ENCODE assay signal across 25 cellular contexts in the genomic region with DNA sequence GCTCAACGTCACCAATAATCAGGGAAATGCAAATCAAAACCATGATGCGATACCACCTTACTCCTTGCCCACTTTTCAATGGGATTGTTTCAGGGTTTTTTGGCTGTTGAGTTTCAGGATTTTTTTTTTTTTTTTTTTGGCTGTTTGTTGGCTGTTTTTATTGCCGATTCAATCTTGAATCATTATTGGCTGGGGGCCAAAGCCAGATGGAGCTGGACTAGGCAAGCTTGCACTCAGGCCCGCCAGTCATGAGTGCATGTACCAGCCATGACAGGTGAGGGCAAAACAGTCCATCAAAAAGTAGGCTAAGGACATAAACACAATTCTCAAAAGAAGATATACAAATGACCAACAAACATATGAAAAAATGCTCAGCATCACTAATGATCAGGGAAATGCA. TPM values are rescaled to one million over a fixed set of nuclear protein-coding genes. Genes with fewer than 3 reads are reported as not detected.
DNase-seq lines count a peak whose midpoint lies in the region; ATAC-seq, FAIRE-seq and TF ChIP-seq lines count a peak whose summit lies in the region.
"Had no signal": no experiment of that assay in that cellular context is flagged by ENCODE, and none has a peak within 500 bp of the region (broad histone marks: within the 10 kb centered on the region; RNA-seq: fewer than 3 reads in every experiment).

No MANE protein-coding gene starts in this region.

- in situ Hi-C loops in G401 (cut with HindIII; ENCODE audit: low sequenced_read_pairs), result no loop called here
- in situ Hi-C loops in K562 (cut with MboI), result no loop called here

- H3K4me2 ChIP-seq in K562 (ENCODE audit: insufficient read depth, low read length), result no peak overlapping the region

- FAIRE-seq in K562 (lab: Jason Lieb, UNC), result no peak
- FAIRE-seq: GM12878 had no signal

- DNase-seq in BE2C (peak; percentile 22), G401 (ENCODE audit: low spot score) (peak; percentile 55), NCI-H2171 (lab: John Stamatoyannopoulos, UW) (peak; percentile 13), K562 (ENCODE audit: extremely low read depth in 1 of 4, low spot score in 3 of 4) (no peak), NCI-H2081 (lab: John Stamatoyannopoulos, UW) (no peak), 8988T (no peak)
- no peak for DNase-seq in NK-92 treated with Interleukin-12 subunit alpha and Interleukin-12 subunit beta, amount 100 ng/mL, for 24 hours (lab: John Stamatoyannopoulos, UW)
- DNase-seq: CD8-positive, alpha-beta memory T cell; DMS79 treated with DMSO at 0.1 percent for 48 hours; GOT3; HCEC 1CT; KG1; MV-4-11; NCI-H1417; NCI-H1694 treated with DMSO at 0.1 percent for 48 hours; NCI-H2107; NCI-H345; NCI-H526; T-cell had no signal

- POLR2A ChIA-PET in K562 (lab: Yijun Ruan, JAX), result no interaction called here

- no peak for TF ChIP-seq CTCF in BE2C (IDR thresholded peaks at IDR 0.05; ENCODE audit: low read depth, low read length)
- TF ChIP-seq CTCF in K562 (IDR thresholded peaks at IDR 0.05 in 2 of 3, conservative IDR thresholded peaks at IDR 0.05 in 1 of 3; ENCODE audit: insufficient read depth in 2 of 3, low read depth in 1 of 3, low read length in 3 of 3), result no peak

- H3K9me1 ChIP-seq in K562 (ENCODE audit: control insufficient read depth, insufficient read depth, low read length), result no peaks in the 10 kb centered on the region

- intact Hi-C loops in K562 (cut with micrococcal nuclease), result no loop called here

- no peak for ATAC-seq in K562
- ATAC-seq: GM12878, Panc1, T-cell had no signal

- no TSS peak for BruUV-seq in K562 (replicated peaks; lab: Mats Ljungman, UMichigan)

- H3K9me3 ChIP-seq in BE2C (no peaks in the 10 kb centered on the region), K562 (replicated peaks; ENCODE audit: control insufficient read depth, insufficient read depth, low read depth, low read length) (no peaks in the 10 kb centered on the region)
- H3K9me3 ChIP-seq: SJCRH30 had no signal

- no peak overlapping the region for H2AFZ ChIP-seq in K562 (ENCODE audit: low read depth, low read length)

- H3K4me1 ChIP-seq in BE2C (no peaks in the 10 kb centered on the region), K562 (replicated peaks in 1 of 2; ENCODE audit: control insufficient read depth in 2 of 2, insufficient read depth in 2 of 2, low read length in 2 of 2) (no peaks in the 10 kb centered on the region)
- H3K4me1 ChIP-seq: SJCRH30 had no signal

- H3K36me3 ChIP-seq in BE2C, result no peaks in the 10 kb centered on the region
- no peaks in the 10 kb centered on the region for H3K36me3 ChIP-seq in K562 (ENCODE audit: control insufficient read depth, insufficient read depth, low read length)
- H3K36me3 ChIP-seq: SJCRH30 had no signal

- no peak for TF ChIP-seq RAD21 in K562 (CRISPR knock-in tag; conservative IDR thresholded peaks at IDR 0.05 in 1 of 2, IDR thresholded peaks at IDR 0.05 in 1 of 2)

- 2% methylated on average over 4 of the region's 4 CpGs for WGBS in K562 (ENCODE audit: insufficient coverage, low coverage, missing lambda C conversion rate)

- no peak overlapping the region for H3K27ac ChIP-seq in K562 (ENCODE audit: extremely low read depth, low read depth, low read length)
- H3K27ac ChIP-seq: C4-2B, HL-60, SJCRH30 had no signal

- H4K20me1 ChIP-seq in K562 (replicated peaks; ENCODE audit: control insufficient read depth, insufficient read depth, low read length), result no peaks in the 10 kb centered on the region

- TF ChIP-seq EP300 in K562 (IDR thresholded peaks at IDR 0.05; ENCODE audit: low read length), result no peak

- no peaks in the 10 kb centered on the region for H3K79me2 ChIP-seq in K562 (ENCODE audit: control insufficient read depth, insufficient read depth, low read length)

- H3K9ac ChIP-seq in K562 (ENCODE audit: insufficient read depth in 1 of 2, low read depth in 2 of 2, low read length in 2 of 2), result no peak overlapping the region

- H3K4me3 ChIP-seq in BE2C (ENCODE audit: low read depth, low read length) (no peak overlapping the region), K562 (no peak overlapping the region)
- H3K4me3 ChIP-seq: GM12878, SJCRH30 had no signal

- CTCF ChIA-PET in K562 (lab: Yijun Ruan, JAX; ENCODE audit: low intra/inter-chr PET ratio), result no interaction called here

- no peaks in the 10 kb centered on the region for H3K27me3 ChIP-seq in BE2C
- H3K27me3 ChIP-seq in K562 (ENCODE audit: control insufficient read depth in 2 of 2, insufficient read depth in 2 of 2, low read length in 2 of 2), result no peaks in the 10 kb centered on the region
- H3K27me3 ChIP-seq: SJCRH30 had no signal

- TF ChIP-seq POLR2A in K562 (conservative IDR thresholded peaks at IDR 0.05), result no peak

TF ChIP-seq in K562, 482 proteins besides CTCF, POLR2A, EP300 and RAD21 (continues in another document):
- TF ChIP-seq, protein P1, sequence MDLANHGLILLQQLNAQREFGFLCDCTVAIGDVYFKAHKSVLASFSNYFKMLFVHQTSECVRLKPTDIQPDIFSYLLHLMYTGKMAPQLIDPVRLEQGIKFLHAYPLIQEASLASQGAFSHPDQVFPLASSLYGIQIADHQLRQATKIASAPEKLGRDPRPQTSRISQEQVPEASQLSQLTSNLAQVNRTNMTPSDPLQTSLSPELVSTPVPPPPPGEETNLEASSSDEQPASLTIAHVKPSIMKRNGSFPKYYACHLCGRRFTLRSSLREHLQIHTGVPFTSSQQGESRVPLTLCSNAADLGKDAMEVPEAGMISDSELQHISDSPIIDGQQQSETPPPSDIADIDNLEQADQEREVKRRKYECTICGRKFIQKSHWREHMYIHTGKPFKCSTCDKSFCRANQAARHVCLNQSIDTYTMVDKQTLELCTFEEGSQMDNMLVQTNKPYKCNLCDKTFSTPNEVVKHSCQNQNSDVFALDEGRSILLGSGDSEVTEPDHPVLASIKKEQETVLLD (IDR thresholded peaks at IDR 0.05), result no peak
- TF ChIP-seq NFIC (IDR thresholded peaks at IDR 0.05) (peak; percentile 60; the same call in 1 of the 2 replicates), DPF2 (IDR thresholded peaks at IDR 0.05) (no peak)

RNA-seq across cellular contexts. Expression of a gene that starts 13.3 kb away (rescaled TPM):
- polyA plus RNA-seq in BE2C (2012; ENCODE audit: insufficient read depth, insufficient read length, low read depth), result not detected
- not detected in 2 replicates for total RNA-seq in G401 (2014; rRNA removed; shearing (Covaris generic))
- total RNA-seq in K562 (2011; cell fraction: chromatin; rRNA removed; ENCODE audit: low replicate concordance), result not detected in 2 replicates
- total RNA-seq in K562 (2011; cell fraction: nucleolus; rRNA removed), result not detected in 2 replicates
- not detected in 2 replicates for total RNA-seq in K562 (2011; cell fraction: nucleoplasm; rRNA removed)
- total RNA-seq in K562 (2014; rRNA removed), result not detected in 2 replicates
- total RNA-seq in K562 (2014; rRNA removed; fragmentation: Illumina TruSeq; extraction: Trizol), result not detected in 2 replicates
- total RNA-seq in K562 (2015; rRNA removed; fragmentation: Illumina TruSeq; extraction: Trizol), result not detected in 2 replicates
- not detected in 2 replicates for total RNA-seq in K562 (2021)
- 0.14 TPM in 1 of 2 replicates, not detected in the other for polyA plus RNA-seq in K562 (2011; rRNA removed)
- 0.15 TPM in 1 of 2 replicates, not detected in the other for polyA plus RNA-seq in K562 (2011; cell fraction: cytosol; rRNA removed)
- 0.34 TPM in 1 of 2 replicates, not detected in the other for polyA plus RNA-seq in K562 (2011; cell fraction: nucleus; rRNA removed)
- not detected in 2 replicates for polyA plus RNA-seq in K562 (2012)
- not detected in 2 replicates for polyA plus RNA-seq in K562 (2014; fragmentation: Illumina TruSeq; extraction: Trizol)
- not detected for polyA plus RNA-seq in K562 (2014; fragmentation: Nextera tagmentation; extraction: Ambion mirVana)
- polyA plus RNA-seq in K562 (2014; rRNA removed), result not detected in 2 replicates
- not detected in 2 replicates for polyA minus RNA-seq in K562 (2011; rRNA and poly(A)+ RNA removed)
- polyA minus RNA-seq in K562 (2011; cell fraction: cytosol; rRNA and poly(A)+ RNA removed), result not detected in 2 replicates
- polyA minus RNA-seq in K562 (2011; cell fraction: nucleus; rRNA and poly(A)+ RNA removed), result not detected in 2 replicates
- total RNA-seq: CD8-positive, alpha-beta memory T cell; GM12878; HT-29; SJCRH30 had no signal
- polyA plus RNA-seq: CD8-positive, alpha-beta memory T cell had no signal

RNA-seq across cellular contexts. Expression of a gene that starts 40.1 kb away (rescaled TPM):
- polyA plus RNA-seq in BE2C (2012; ENCODE audit: insufficient read depth, insufficient read length, low read depth), result 15.5 TPM
- 10.4 and 25.2 TPM in 2 replicates for total RNA-seq in G401 (2014; rRNA removed; shearing (Covaris generic))
- 9.9 and 52.9 TPM in 2 replicates for total RNA-seq in K562 (2011; cell fraction: chromatin; rRNA removed; ENCODE audit: low replicate concordance)
- 6.7 and 8.8 TPM in 2 replicates for total RNA-seq in K562 (2011; cell fraction: nucleolus; rRNA removed)
- 22.2 and 43.1 TPM in 2 replicates for total RNA-seq in K562 (2011; cell fraction: nucleoplasm; rRNA removed)
- total RNA-seq in K562 (2014; rRNA removed) (20.6 and 26.1 TPM in 2 replicates), K562 (2014; rRNA removed; fragmentation: Illumina TruSeq; extraction: Trizol) (35.7 and 38.3 TPM in 2 replicates), K562 (2015; rRNA removed; fragmentation: Illumina TruSeq; extraction: Trizol) (32.0 and 32.4 TPM in 2 replicates), K562 (2021) (37.0 and 38.5 TPM in 2 replicates)
- polyA plus RNA-seq in K562 (2011; rRNA removed) (20.9 and 25.0 TPM in 2 replicates), K562 (2014; fragmentation: Illumina TruSeq; extraction: Trizol) (35.7 and 47.5 TPM in 2 replicates), K562 (2014; fragmentation: Nextera tagmentation; extraction: Ambion mirVana) (10 to 100 TPM in 1 of 2 experiments, 1 to 10 TPM in 1; 8.1 to 13.1 TPM), K562 (2014; rRNA removed) (18.6 and 23.1 TPM in 2 replicates)
- polyA plus RNA-seq in K562 (2011; cell fraction: cytosol; rRNA removed), result 8.5 and 14.9 TPM in 2 replicates
- polyA plus RNA-seq in K562 (2011; cell fraction: nucleus; rRNA removed), result 19.3 and 19.6 TPM in 2 replicates
- polyA plus RNA-seq in K562 (2012), result 19.1 and 19.8 TPM in 2 replicates
- 40.2 and 50.3 TPM in 2 replicates for polyA minus RNA-seq in K562 (2011; rRNA and poly(A)+ RNA removed)
- polyA minus RNA-seq in K562 (2011; cell fraction: cytosol; rRNA and poly(A)+ RNA removed), result 17.5 and 25.8 TPM in 2 replicates
- polyA minus RNA-seq in K562 (2011; cell fraction: nucleus; rRNA and poly(A)+ RNA removed), result 34.1 and 54.1 TPM in 2 replicates

Comparison
In these comparisons a context has a peak if more than half of its experiments do, and no peak if none do; other contexts are left out.
1. DNase-seq: peak in BE2C (single experiment), G401 (single experiment) and NCI-H2171 (single experiment); none in K562 (0 of 4), NCI-H2081 (0 of 2), 8988T (single experiment) and NK-92 treated with Interleukin-12 subunit alpha and Interleukin-12 subunit beta, amount 100 ng/mL, for 24 hours (single experiment).